Comparison of ENCODE assay signal across 21 cellular contexts in the genomic region with DNA sequence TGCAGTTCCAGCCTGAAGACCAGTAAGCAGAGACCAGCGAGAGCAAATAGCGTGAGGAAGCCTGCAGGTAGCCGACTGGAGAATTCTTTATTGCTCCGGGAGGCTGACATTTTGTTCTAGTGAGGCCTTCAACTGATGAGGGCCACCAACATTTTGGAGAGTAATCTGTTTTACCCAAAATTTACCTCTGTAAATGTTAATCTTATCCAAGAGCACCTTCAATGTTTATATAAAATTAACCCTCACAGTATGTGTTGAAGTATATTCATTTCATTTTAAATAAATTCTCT.
DNase-seq lines count a peak whose midpoint lies in the region; ATAC-seq, FAIRE-seq and TF ChIP-seq lines count a peak whose summit lies in the region.
"Had no signal": no experiment of that assay in that cellular context is flagged by ENCODE, and none has a peak within 500 bp of the region (broad histone marks: within the 10 kb centered on the region; RNA-seq: fewer than 3 reads in every experiment).

No MANE protein-coding gene starts in this region.

- H3K4me2 ChIP-seq in GM23248 (ENCODE audit: unreplicated experiment) (peak overlapping the region; percentile 40), Karpas-422 (ENCODE audit: low read depth, low read length, poor library complexity, severe bottlenecking) (no peak overlapping the region), astrocyte (ENCODE audit: low read length) (peak overlapping the region; percentile 69)

- FAIRE-seq in astrocyte (lab: Jason Lieb, UNC), result no peak
- FAIRE-seq: endothelial cell of umbilical vein had no signal

- H3K9me3 Mint-ChIP-seq in astrocyte (ENCODE audit: unreplicated experiment) (no peaks in the 10 kb centered on the region), neural crest cell (peaks cover 2% of the 10 kb centered on the region)

- TF ChIP-seq CTCF in astrocyte (IDR thresholded peaks at IDR 0.05; ENCODE audit: insufficient read depth, low read depth, low read length), result no peak
- TF ChIP-seq CTCF in neural crest cell (conservative IDR thresholded peaks at IDR 0.05), result no peak

- no peak overlapping the region for H3K4me3 Mint-ChIP-seq in astrocyte (ENCODE audit: unreplicated experiment)
- H3K4me3 Mint-ChIP-seq in neural crest cell, result no peak overlapping the region
- H3K4me3 Mint-ChIP-seq: activated CD4-positive, alpha-beta memory T cell treated with anti-CD3 and anti-CD28 coated beads, Interleukin-2, amount 10 ng/mL, durations not matched to agents 7 days and 5 days; activated naive CD8-positive, alpha-beta T cell; CD4-positive, CD25-positive, alpha-beta regulatory T cell; memory B cell; naive thymus-derived CD4-positive, alpha-beta T cell had no signal

- 0 out of 2 replicates have a peak overlapping the region, but pooled peaks have one; percentile 9 for H3K4me3 ChIP-seq in GM23248
- no peak overlapping the region for H3K4me3 ChIP-seq in Karpas-422 (ENCODE audit: low read length)
- H3K4me3 ChIP-seq in astrocyte (ENCODE audit: insufficient read depth, low read depth, low read length), result no peak overlapping the region
- H3K4me3 ChIP-seq: ascending aorta, dorsolateral prefrontal cortex, thoracic aorta had no signal

- no peaks in the 10 kb centered on the region for H3K36me3 ChIP-seq in GM23248 (ENCODE audit: low read depth)
- H3K36me3 ChIP-seq in Karpas-422 (ENCODE audit: insufficient read depth, low read length), result no peaks in the 10 kb centered on the region
- H3K36me3 ChIP-seq in astrocyte (ENCODE audit: insufficient read depth, low read length), result no peaks in the 10 kb centered on the region
- H3K36me3 ChIP-seq: ascending aorta, thoracic aorta had no signal

- H3K9me2 ChIP-seq in GM23248 (ENCODE audit: insufficient read depth), result no peaks in the 10 kb centered on the region
- no peaks in the 10 kb centered on the region for H3K9me2 ChIP-seq in Karpas-422 (replicated peaks; ENCODE audit: insufficient read depth, low read length)

- H3K27ac Mint-ChIP-seq in astrocyte (ENCODE audit: unreplicated experiment) (peak overlapping the region; percentile 98), neural crest cell (ENCODE audit: unreplicated experiment) (peak overlapping the region; percentile 95)
- H3K27ac Mint-ChIP-seq: activated CD4-positive, alpha-beta memory T cell treated with anti-CD3 and anti-CD28 coated beads, Interleukin-2, amount 10 ng/mL, durations not matched to agents 7 days and 5 days; activated naive CD8-positive, alpha-beta T cell; activated T-helper 2 cell treated with anti-CD3 and anti-CD28 coated beads, Interferon-gamma antibody, Interleukin-2, Interleukin-4, amounts not matched to agents 10 μg/mL and 5 μg/mL and 100 μg/mL, durations not matched to agents 14 hours and 24 hours and 36 hours; CD4-positive, CD25-positive, alpha-beta regulatory T cell; memory B cell; naive thymus-derived CD4-positive, alpha-beta T cell had no signal

- H3F3A ChIP-seq in GM23248 (ENCODE audit: insufficient read depth), result peaks cover 26% of the 10 kb centered on the region

- no peaks in the 10 kb centered on the region for H4K20me1 ChIP-seq in GM23248 (ENCODE audit: insufficient read depth)
- no peaks in the 10 kb centered on the region for H4K20me1 ChIP-seq in Karpas-422 (ENCODE audit: insufficient read depth, low read depth, low read length)
- no peaks in the 10 kb centered on the region for H4K20me1 ChIP-seq in astrocyte (ENCODE audit: insufficient read depth, low read length)

- H3K9me3 ChIP-seq in GM23248 (ENCODE audit: low read depth) (no peaks in the 10 kb centered on the region), Karpas-422 (ENCODE audit: low read length) (no peaks in the 10 kb centered on the region; the same call in 1 of the 2 replicates), astrocyte (ENCODE audit: insufficient read depth, low read depth, low read length) (no peaks in the 10 kb centered on the region)
- H3K9me3 ChIP-seq: ascending aorta, thoracic aorta had no signal

- H3K4me1 Mint-ChIP-seq in astrocyte (ENCODE audit: low read depth, unreplicated experiment) (peaks cover 19% of the 10 kb centered on the region), neural crest cell (peaks cover 17% of the 10 kb centered on the region)
- H3K4me1 Mint-ChIP-seq: activated CD4-positive, alpha-beta memory T cell treated with anti-CD3 and anti-CD28 coated beads, Interleukin-2, amount 10 ng/mL, durations not matched to agents 7 days and 5 days; CD4-positive, CD25-positive, alpha-beta regulatory T cell; memory B cell; naive thymus-derived CD4-positive, alpha-beta T cell had no signal

- peaks cover 56% of the 10 kb centered on the region for H3K4me1 ChIP-seq in GM23248 (ENCODE audit: insufficient read depth)
- no peaks in the 10 kb centered on the region for H3K4me1 ChIP-seq in Karpas-422 (ENCODE audit: low read length)
- H3K4me1 ChIP-seq in astrocyte (ENCODE audit: insufficient read depth, low read length), result peaks cover 12% of the 10 kb centered on the region
- H3K4me1 ChIP-seq: ascending aorta had no signal

- H3K79me2 ChIP-seq in GM23248 (ENCODE audit: insufficient read depth) (no peaks in the 10 kb centered on the region), Karpas-422 (ENCODE audit: low read length) (no peaks in the 10 kb centered on the region), astrocyte (ENCODE audit: insufficient read depth, low read length) (no peaks in the 10 kb centered on the region)

- in situ Hi-C loops in GM23248 (cut with MboI), result no loop called here

- 0 out of 2 replicates have a peak overlapping the region, but pooled peaks have one; percentile 4 for H2AFZ ChIP-seq in GM23248
- peak overlapping the region; percentile 66 for H2AFZ ChIP-seq in Karpas-422 (ENCODE audit: low read length)
- no peak overlapping the region for H2AFZ ChIP-seq in astrocyte (ENCODE audit: low read depth, low read length)

- no peak for DNase-seq in GM23248
- no peak for DNase-seq in Karpas-422
- DNase-seq in astrocyte (ENCODE audit: low read depth), result no peak
- DNase-seq in neural crest cell (ENCODE audit: low read depth, low spot score), result no peak
- no peak for DNase-seq in GM03348 (ENCODE audit: low spot score)
- DNase-seq in activated CD4-positive, alpha-beta T cell treated with anti-CD3 and anti-CD28 coated beads for 4 hours, result no peak
- DNase-seq: activated CD4-positive, alpha-beta memory T cell treated with anti-CD3 and anti-CD28 coated beads, Interleukin-2, amount 10 ng/mL, durations not matched to agents 7 days and 5 days; CD4-positive, CD25-positive, alpha-beta regulatory T cell; dorsolateral prefrontal cortex; left cardiac atrium; naive thymus-derived CD4-positive, alpha-beta T cell; NCI-H187; stimulated activated CD4-positive, alpha-beta T cell treated with anti-CD3 and anti-CD28 coated beads, Interleukin-4, amount 100 ng/mL, for 24 hours; stimulated activated naive CD4-positive, alpha-beta T cell treated with Interleukin-2 at 50 U/mL for 16 hours had no signal

- no peaks in the 10 kb centered on the region for H3K36me3 Mint-ChIP-seq in astrocyte (ENCODE audit: low read depth, unreplicated experiment)
- no peaks in the 10 kb centered on the region for H3K36me3 Mint-ChIP-seq in neural crest cell (ENCODE audit: low read depth)
- H3K36me3 Mint-ChIP-seq: activated naive CD8-positive, alpha-beta T cell; CD4-positive, CD25-positive, alpha-beta regulatory T cell; memory B cell; naive thymus-derived CD4-positive, alpha-beta T cell had no signal

- no peak overlapping the region for H3K9ac ChIP-seq in GM23248
- no peak overlapping the region for H3K9ac ChIP-seq in Karpas-422 (ENCODE audit: low read length)
- H3K9ac ChIP-seq in astrocyte (ENCODE audit: low read length), result no peak overlapping the region

- H3K27me3 Mint-ChIP-seq in astrocyte (ENCODE audit: low read depth, unreplicated experiment) (no peaks in the 10 kb centered on the region), neural crest cell (ENCODE audit: low read depth) (no peaks in the 10 kb centered on the region)
- H3K27me3 Mint-ChIP-seq: activated CD4-positive, alpha-beta memory T cell treated with anti-CD3 and anti-CD28 coated beads, Interleukin-2, amount 10 ng/mL, durations not matched to agents 7 days and 5 days; activated naive CD8-positive, alpha-beta T cell; CD4-positive, CD25-positive, alpha-beta regulatory T cell; memory B cell; naive thymus-derived CD4-positive, alpha-beta T cell had no signal

- H3K27ac ChIP-seq in GM23248, result peak overlapping the region; percentile 55
- H3K27ac ChIP-seq in Karpas-422 (ENCODE audit: low read length), result no peak overlapping the region
- peak overlapping the region; percentile 61 for H3K27ac ChIP-seq in astrocyte (ENCODE audit: low read depth, low read length)
- H3K27ac ChIP-seq: ascending aorta, dorsolateral prefrontal cortex, thoracic aorta had no signal

- WGBS in GM23248 (ENCODE audit: low coverage in 1 of 2, low lambda C conversion rate in 2 of 2, missing lambda C conversion rate in 2 of 2), 2 experiments, result 53 to 83% methylated on average over 4 of the region's 4 CpGs

- H3K27me3 ChIP-seq in GM23248 (replicated peaks; ENCODE audit: insufficient read depth) (no peaks in the 10 kb centered on the region), Karpas-422 (ENCODE audit: low read length) (no peaks in the 10 kb centered on the region), astrocyte (ENCODE audit: insufficient read depth, low read length) (no peaks in the 10 kb centered on the region)
- H3K27me3 ChIP-seq: ascending aorta, dorsolateral prefrontal cortex had no signal

- ATAC-seq in GM18868 (IDR thresholded peaks at IDR 0.05; ENCODE audit: unreplicated experiment), result no peak
- ATAC-seq: left cardiac atrium had no signal
